14 cellular contexts compared by ENCODE assay signal in genomic region chr2:117859924-117860647, GRCh38.
"Had no signal": no experiment of that assay in that cellular context is flagged by ENCODE, and none has a peak within 500 bp of the region (broad histone marks: within the 10 kb centered on the region; RNA-seq: fewer than 3 reads in every experiment).

No MANE protein-coding gene starts in this region.

- H3K4me1 ChIP-seq: breast epithelium had no signal

- H3K9me3 ChIP-seq: mucosa of descending colon had no signal

- H3K4me3 ChIP-seq: mucosa of descending colon, smooth muscle cell had no signal

- DNase-seq: activated CD4-positive, alpha-beta T cell treated with anti-CD3 and anti-CD28 coated beads, Interleukin-2, amount 10 ng/mL, durations not matched to agents 7 days and 5 days; activated CD8-positive, alpha-beta memory T cell treated with anti-CD3 and anti-CD28 coated beads for 24 hours; activated naive CD4-positive, alpha-beta T cell; activated naive CD8-positive, alpha-beta T cell treated with anti-CD3 and anti-CD28 coated beads, Interleukin-2, amount 10 ng/mL, durations not matched to agents 7 days and 5 days; anterior cingulate cortex; dermis blood vessel endothelial cell; effector memory CD8-positive, alpha-beta T cell; left colon; mammary epithelial cell; naive thymus-derived CD4-positive, alpha-beta T cell had no signal

- H3K27ac ChIP-seq: breast epithelium, epithelial cell of prostate had no signal

- ATAC-seq: effector memory CD8-positive, alpha-beta T cell; left colon; mucosa of descending colon; naive thymus-derived CD4-positive, alpha-beta T cell had no signal

- H3K36me3 ChIP-seq: breast epithelium had no signal
